Comparison of ENCODE assay signal across 15 cellular contexts in genomic region chr14:69046468-69046867, GRCh38.
A peak's percentile ranks its signal among the peaks of the same experiment; 100 is the strongest.
DNase-seq lines count a peak whose midpoint lies in the region; ATAC-seq and TF ChIP-seq lines count a peak whose summit lies in the region.
"Had no signal": no experiment of that assay in that cellular context is flagged by ENCODE, and none has a peak within 500 bp of the region (broad histone marks: within the 10 kb centered on the region; RNA-seq: fewer than 3 reads in every experiment).

No MANE protein-coding gene starts in this region.

- H3K4me1 Mint-ChIP-seq in CD8-positive, alpha-beta T cell (ENCODE audit: low read depth): peaks cover 17% of the 10 kb centered on the region
- peaks cover 95% of the 10 kb centered on the region for H3K4me1 Mint-ChIP-seq in chondrocyte (ENCODE audit: low read depth)

- CTCF ChIA-PET in CD8-positive, alpha-beta T cell (lab: Charles Lee): no interaction called here

- H3K9me3 Mint-ChIP-seq in CD8-positive, alpha-beta T cell: no peaks in the 10 kb centered on the region
- no peaks in the 10 kb centered on the region for H3K9me3 Mint-ChIP-seq in chondrocyte (ENCODE audit: low read depth)
- H3K9me3 Mint-ChIP-seq: activated naive CD4-positive, alpha-beta T cell treated with anti-CD3 and anti-CD28 coated beads, Interleukin-2, amount 50 U/mL, for 72 hours; CD8-positive, alpha-beta memory T cell had no signal

- no peaks in the 10 kb centered on the region for H3K36me3 ChIP-seq in CD8-positive, alpha-beta T cell (ENCODE audit: insufficient read depth, low read length)

- DNase-seq in CD8-positive, alpha-beta T cell: no peak
- DNase-seq in chondrocyte (ENCODE audit: low spot score) (no peak), iris pigment epithelial cell (ENCODE audit: low read depth) (peak; percentile 50), skeletal muscle cell (ENCODE audit: low read depth) (peak; percentile 72), NCI-H2081 (lab: John Stamatoyannopoulos, UW) (no peak)
- DNase-seq: activated CD4-positive, alpha-beta T cell treated with anti-CD3 and anti-CD28 coated beads, Interleukin-2, amount 50 U/mL, for 1 hour; CD8-positive, alpha-beta memory T cell; foreskin keratinocyte; mucosa of descending colon; NCI-H2171 treated with DMSO at 0.1 percent for 48 hours had no signal

- no peak for ATAC-seq in CD8-positive, alpha-beta T cell
- ATAC-seq in HG03354 (IDR thresholded peaks at IDR 0.05; ENCODE audit: poor library complexity, severe bottlenecking, unreplicated experiment) (no peak), GM18867 (IDR thresholded peaks at IDR 0.05; ENCODE audit: unreplicated experiment) (no peak), HG03565 (IDR thresholded peaks at IDR 0.05; ENCODE audit: unreplicated experiment) (no peak)
- ATAC-seq: activated naive CD4-positive, alpha-beta T cell treated with anti-CD3 and anti-CD28 coated beads, Interleukin-2, amount 50 U/mL, for 72 hours; foreskin keratinocyte had no signal

- H3K4me3 ChIP-seq in CD8-positive, alpha-beta T cell (ENCODE audit: low read depth, low read length): no peak overlapping the region
- no peak overlapping the region for H3K4me3 ChIP-seq in skeletal muscle cell (ENCODE audit: low read depth, low read length)
- H3K4me3 ChIP-seq: mucosa of descending colon, SJSA1 had no signal

- intact Hi-C loops in CD8-positive, alpha-beta T cell (cut with DNase I, micrococcal nuclease): no loop called here

- H3K4me1 ChIP-seq in CD8-positive, alpha-beta T cell (ENCODE audit: insufficient read depth, low read length): peaks cover 5% of the 10 kb centered on the region

- POLR2A ChIA-PET in CD8-positive, alpha-beta T cell (lab: Charles Lee): no interaction called here

- TF ChIP-seq CTCF in CD8-positive, alpha-beta T cell (IDR thresholded peaks at IDR 0.05): no peak
- no peak for TF ChIP-seq CTCF in chondrocyte (IDR thresholded peaks at IDR 0.05)

- no peaks in the 10 kb centered on the region for H3K27me3 ChIP-seq in CD8-positive, alpha-beta T cell (ENCODE audit: insufficient read depth, low read length)
- H3K27me3 ChIP-seq: foreskin keratinocyte, SJSA1 had no signal

- H3K36me3 Mint-ChIP-seq in CD8-positive, alpha-beta T cell: peaks cover 8% of the 10 kb centered on the region
- H3K36me3 Mint-ChIP-seq in chondrocyte (ENCODE audit: low read depth): no peaks in the 10 kb centered on the region
- H3K36me3 Mint-ChIP-seq: activated naive CD4-positive, alpha-beta T cell treated with anti-CD3 and anti-CD28 coated beads, Interleukin-2, amount 50 U/mL, for 72 hours had no signal

- no peaks in the 10 kb centered on the region for H3K9me3 ChIP-seq in CD8-positive, alpha-beta T cell (ENCODE audit: low read length)
- H3K9me3 ChIP-seq: mucosa of descending colon, SJSA1 had no signal

- peaks cover 4% of the 10 kb centered on the region for H3K27me3 Mint-ChIP-seq in CD8-positive, alpha-beta T cell (ENCODE audit: low read depth)
- H3K27me3 Mint-ChIP-seq in chondrocyte (ENCODE audit: low read depth): no peaks in the 10 kb centered on the region

- no peak overlapping the region for H3K4me3 Mint-ChIP-seq in CD8-positive, alpha-beta T cell
- no peak overlapping the region for H3K4me3 Mint-ChIP-seq in chondrocyte (ENCODE audit: unreplicated experiment)
- H3K4me3 Mint-ChIP-seq: CD8-positive, alpha-beta memory T cell had no signal

- peak overlapping the region; percentile 84 for H3K27ac Mint-ChIP-seq in CD8-positive, alpha-beta T cell
- peak overlapping the region; percentile 95 for H3K27ac Mint-ChIP-seq in chondrocyte (ENCODE audit: unreplicated experiment)
- H3K27ac Mint-ChIP-seq: activated naive CD4-positive, alpha-beta T cell treated with anti-CD3 and anti-CD28 coated beads, Interleukin-2, amount 50 U/mL, for 72 hours had no signal

- no peak overlapping the region for H3K27ac ChIP-seq in CD8-positive, alpha-beta T cell (ENCODE audit: low read depth, low read length)
- H3K27ac ChIP-seq: foreskin keratinocyte, SJSA1 had no signal

Comparison
In these comparisons a context has a peak if more than half of its experiments do, and no peak if none do; other contexts are left out.
1. DNase-seq: peak in iris pigment epithelial cell (single experiment) and skeletal muscle cell (single experiment); none in CD8-positive, alpha-beta T cell (0 of 7), chondrocyte (single experiment) and NCI-H2081 (0 of 2).